In the genomic region with DNA sequence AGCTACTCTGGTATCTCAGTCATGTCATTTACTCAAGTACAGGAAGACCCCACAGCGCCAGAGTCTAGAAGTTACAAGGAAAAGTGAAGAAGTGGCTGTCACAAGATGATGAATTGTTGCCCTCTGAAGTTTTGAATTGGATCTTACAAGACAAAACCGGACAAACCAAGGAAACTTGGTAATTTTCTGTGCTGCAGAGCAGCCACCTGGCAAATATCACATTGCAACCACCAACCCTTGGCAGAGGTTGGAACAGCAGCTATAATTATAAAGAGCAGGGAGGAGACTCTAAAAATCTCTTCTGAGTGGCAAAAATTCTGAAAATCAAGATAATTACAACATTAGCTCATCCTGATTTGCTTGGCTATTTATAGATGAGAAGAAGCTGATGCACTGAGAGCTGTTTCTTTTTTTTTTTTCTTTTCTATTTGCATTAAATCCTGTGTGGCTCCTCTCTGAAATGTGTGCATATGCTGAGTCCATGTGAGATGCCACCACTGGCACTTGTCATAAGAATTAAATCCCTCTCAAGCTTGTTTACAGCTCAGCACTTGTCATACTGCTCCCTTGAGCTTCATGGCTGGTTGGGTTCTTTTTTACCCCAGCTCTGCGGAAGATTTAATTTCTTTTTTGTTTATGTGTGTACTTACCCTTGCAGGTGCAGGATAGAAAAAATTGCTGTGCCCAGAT, we compare ENCODE assay signal across 14 cellular contexts.
DNase-seq lines count a peak whose midpoint lies in the region; ATAC-seq and TF ChIP-seq lines count a peak whose summit lies in the region.
"Had no signal": no experiment of that assay in that cellular context is flagged by ENCODE, and none has a peak within 500 bp of the region (broad histone marks: within the 10 kb centered on the region; RNA-seq: fewer than 3 reads in every experiment).

No MANE protein-coding gene starts in this region.

- ATAC-seq in GM23338 (no peak), activated B cell treated with CpG ODN at 0.5 μM for 24 hours (ENCODE audit: low read depth) (peak; percentile 68), HG02623 (IDR thresholded peaks at IDR 0.05; ENCODE audit: unreplicated experiment) (no peak)

- no peaks in the 10 kb centered on the region for H3K9me2 ChIP-seq in GM23338 (ENCODE audit: insufficient read depth)

- H3K9ac ChIP-seq in trophoblast cell (ENCODE audit: low read length) = no peak overlapping the region

- no peaks in the 10 kb centered on the region for H4K20me1 ChIP-seq in GM23338 (replicated peaks; ENCODE audit: insufficient read depth)

- no peaks in the 10 kb centered on the region for H3F3A ChIP-seq in GM23338 (replicated peaks; ENCODE audit: low read depth)

- H2BK120ac ChIP-seq in trophoblast cell (ENCODE audit: insufficient read depth, low read length, poor library complexity) = no peak overlapping the region

- H3K36me3 ChIP-seq in GM23338 (ENCODE audit: insufficient read depth) (no peaks in the 10 kb centered on the region), trophoblast cell (ENCODE audit: control insufficient read depth in 1 of 2, insufficient read depth in 2 of 2, low read length in 2 of 2) (no peaks in the 10 kb centered on the region)
- H3K36me3 ChIP-seq: left ventricle myocardium inferior, SJSA1, suprapubic skin had no signal

- H4K91ac ChIP-seq in trophoblast cell (ENCODE audit: low read depth, low read length) = no peak overlapping the region

- H3K27ac Mint-ChIP-seq in GM23338 = no peak overlapping the region
- H3K27ac Mint-ChIP-seq in activated B cell treated with CpG ODN at 0.5 μM for 24 hours = peak overlapping the region; percentile 10
- H3K27ac Mint-ChIP-seq: activated naive CD4-positive, alpha-beta T cell treated with anti-CD3 and anti-CD28 coated beads, Interleukin-2, amount 10 ng/mL, durations not matched to agents 7 days and 5 days had no signal

- H3K9me3 Mint-ChIP-seq in GM23338 (no peaks in the 10 kb centered on the region), activated B cell treated with CpG ODN at 0.5 μM for 24 hours (no peaks in the 10 kb centered on the region)
- H3K9me3 Mint-ChIP-seq: activated naive CD4-positive, alpha-beta T cell treated with anti-CD3 and anti-CD28 coated beads, Interleukin-2, amount 10 ng/mL, durations not matched to agents 7 days and 5 days had no signal

- TF ChIP-seq CTCF in GM23338 (conservative IDR thresholded peaks at IDR 0.05; ENCODE audit: low read depth in 2 of 2) (no peak), activated B cell treated with CpG ODN at 0.5 μM for 24 hours (IDR thresholded peaks at IDR 0.05) (no peak)

- no CpG with 5 or more reads among the region's 3 CpGs for WGBS in trophoblast cell (ENCODE audit: extremely low coverage, insufficient coverage, insufficient read length)

- H3K23ac ChIP-seq in trophoblast cell (ENCODE audit: low read length) = no peak overlapping the region

- H3K36me3 Mint-ChIP-seq in GM23338 (ENCODE audit: low read depth) (no peaks in the 10 kb centered on the region), activated B cell treated with CpG ODN at 0.5 μM for 24 hours (ENCODE audit: low read depth) (no peaks in the 10 kb centered on the region)
- H3K36me3 Mint-ChIP-seq: activated naive CD4-positive, alpha-beta T cell treated with anti-CD3 and anti-CD28 coated beads, Interleukin-2, amount 10 ng/mL, durations not matched to agents 7 days and 5 days had no signal

- H3K4me3 Mint-ChIP-seq in GM23338 = no peak overlapping the region
- peak overlapping the region; percentile 29 for H3K4me3 Mint-ChIP-seq in activated B cell treated with CpG ODN at 0.5 μM for 24 hours
- H3K4me3 Mint-ChIP-seq: activated naive CD4-positive, alpha-beta T cell treated with anti-CD3 and anti-CD28 coated beads, Interleukin-2, amount 10 ng/mL, durations not matched to agents 7 days and 5 days had no signal

- no peak for DNase-seq in GM23338 (ENCODE audit: low spot score)
- DNase-seq in NCI-H187 treated with DMSO at 0.1 percent for 48 hours (lab: John Stamatoyannopoulos, UW) = peak; percentile 67
- no peak for DNase-seq in activated B cell treated with CpG ODN at 0.5 μM for 24 hours
- peak; percentile 42 for DNase-seq in putamen (ENCODE audit: low spot score)
- DNase-seq in SK-N-DZ (ENCODE audit: low spot score) = no peak
- no peak for DNase-seq in trophoblast cell
- DNase-seq: activated naive CD4-positive, alpha-beta T cell treated with anti-CD3 and anti-CD28 coated beads, Interleukin-2, amount 10 ng/mL, durations not matched to agents 7 days and 5 days; KBM-7; left ventricle myocardium inferior; NCI-H774; small intestine had no signal

- CTCF ChIA-PET in activated B cell treated with CpG ODN at 0.5 μM for 24 hours (lab: Charles Lee) = interaction anchor here (1.3 kb wide), 1 partner anchor 42 kb away, joined by 6 read pairs; no protein-coding TSS in a partner anchor

- intact Hi-C loops in activated B cell treated with CpG ODN at 0.5 μM for 24 hours (cut with micrococcal nuclease) = no loop called here

- H3K27ac ChIP-seq in GM23338 (ENCODE audit: low read depth) = no peak overlapping the region
- H3K27ac ChIP-seq in trophoblast cell (ENCODE audit: low read depth, low read length) = no peak overlapping the region
- H3K27ac ChIP-seq: left ventricle myocardium inferior, SJSA1, suprapubic skin had no signal

- H3K14ac ChIP-seq in trophoblast cell (ENCODE audit: low read length) = no peak overlapping the region

- no peak overlapping the region for H4K8ac ChIP-seq in trophoblast cell (ENCODE audit: low read depth, low read length)

- H3K27me3 ChIP-seq in GM23338 (ENCODE audit: insufficient read depth) (no peaks in the 10 kb centered on the region), trophoblast cell (ENCODE audit: insufficient read depth, low read length) (no peaks in the 10 kb centered on the region)
- H3K27me3 ChIP-seq: suprapubic skin had no signal

- H3K4ac ChIP-seq in trophoblast cell (ENCODE audit: low read depth, low read length) = no peak overlapping the region

- H3K4me2 ChIP-seq in GM23338 (no peak overlapping the region), trophoblast cell (ENCODE audit: low read length) (no peak overlapping the region)

- no peak overlapping the region for H2BK12ac ChIP-seq in trophoblast cell (ENCODE audit: low read length)

- H2AFZ ChIP-seq in GM23338 = 0 out of 2 replicates have a peak overlapping the region, but pooled peaks have one; percentile 5
- no peak overlapping the region for H2AFZ ChIP-seq in trophoblast cell (ENCODE audit: insufficient read depth, low read length, poor library complexity)

- H3K18ac ChIP-seq in trophoblast cell (ENCODE audit: low read length) = no peak overlapping the region

- H3K4me1 ChIP-seq in GM23338 (ENCODE audit: insufficient read depth) (no peaks in the 10 kb centered on the region), trophoblast cell (ENCODE audit: control insufficient read depth in 1 of 2, insufficient read depth in 2 of 2, low read length in 2 of 2) (no peaks in the 10 kb centered on the region)
- H3K4me1 ChIP-seq: left ventricle myocardium inferior, SJSA1, suprapubic skin had no signal

- H2AK5ac ChIP-seq in trophoblast cell (ENCODE audit: low read length) = no peak overlapping the region

- H4K12ac ChIP-seq in trophoblast cell (ENCODE audit: low read depth, low read length) = no peak overlapping the region

- no peak overlapping the region for H2BK5ac ChIP-seq in trophoblast cell (ENCODE audit: low read depth, low read length, poor library complexity)

- H3K79me2 ChIP-seq in GM23338 (replicated peaks; ENCODE audit: insufficient read depth) (no peaks in the 10 kb centered on the region), trophoblast cell (ENCODE audit: control insufficient read depth, insufficient read depth, low read length, poor library complexity) (no peaks in the 10 kb centered on the region)

- no peak overlapping the region for H3K4me3 ChIP-seq in GM23338
- no peak overlapping the region for H3K4me3 ChIP-seq in trophoblast cell (ENCODE audit: low read depth, low read length)
- H3K4me3 ChIP-seq: left ventricle myocardium inferior, SJSA1, suprapubic skin had no signal

- POLR2A ChIA-PET in activated B cell treated with CpG ODN at 0.5 μM for 24 hours (lab: Charles Lee) = no interaction called here

- no peaks in the 10 kb centered on the region for H3K4me1 Mint-ChIP-seq in GM23338
- peaks cover 26% of the 10 kb centered on the region for H3K4me1 Mint-ChIP-seq in activated B cell treated with CpG ODN at 0.5 μM for 24 hours

- H3K9me3 ChIP-seq in trophoblast cell (ENCODE audit: insufficient read depth, low read depth, low read length) = peaks cover under 1% of the 10 kb centered on the region
- H3K9me3 ChIP-seq: left ventricle myocardium inferior, SJSA1, suprapubic skin had no signal

- no peaks in the 10 kb centered on the region for H3K79me1 ChIP-seq in trophoblast cell (ENCODE audit: low read length)

- H3K27me3 Mint-ChIP-seq in GM23338 (ENCODE audit: insufficient read depth, low read depth, poor library complexity) = peaks cover 2% of the 10 kb centered on the region
- H3K27me3 Mint-ChIP-seq in activated B cell treated with CpG ODN at 0.5 μM for 24 hours = no peaks in the 10 kb centered on the region
- H3K27me3 Mint-ChIP-seq: activated naive CD4-positive, alpha-beta T cell treated with anti-CD3 and anti-CD28 coated beads, Interleukin-2, amount 10 ng/mL, durations not matched to agents 7 days and 5 days had no signal

TF ChIP-seq in GM23338, 12 proteins besides CTCF, POLR2A, EP300 and RAD21 (continues in another document):
- TF ChIP-seq POLR2AphosphoS5 (IDR thresholded peaks at IDR 0.05; ENCODE audit: low read depth) (no peak), ZNF114 (CRISPR knock-in tag; IDR thresholded peaks at IDR 0.05) (no peak), EZH2 (IDR thresholded peaks at IDR 0.05; ENCODE audit: low read depth, unreplicated experiment) (no peak)

Comparison
In these comparisons a context has a peak if more than half of its experiments do, and no peak if none do; other contexts are left out.
1. DNase-seq: peak in NCI-H187 treated with DMSO at 0.1 percent for 48 hours (single experiment) and putamen (single experiment); none in GM23338 (single experiment), activated B cell treated with CpG ODN at 0.5 μM for 24 hours (single experiment), SK-N-DZ (single experiment) and trophoblast cell (0 of 2).